31 cellular contexts compared by ENCODE assay signal in genomic region chr3:8313591-8314298, GRCh38.
"Had no signal": no experiment of that assay in that cellular context is flagged by ENCODE, and none has a peak within 500 bp of the region (broad histone marks: within the 10 kb centered on the region; RNA-seq: fewer than 3 reads in every experiment).

No MANE protein-coding gene starts in this region.

- DNase-seq: activated CD4-positive, alpha-beta memory T cell treated with anti-CD3 and anti-CD28 coated beads, Interleukin-2, amount 10 ng/mL, durations not matched to agents 7 days and 5 days; activated CD4-positive, alpha-beta T cell treated with anti-CD3 and anti-CD28 coated beads for 1 hour; activated CD4-positive, alpha-beta T cell treated with anti-CD3 and anti-CD28 coated beads, Interleukin-2, amount 10 ng/mL, durations not matched to agents 7 days and 5 days; activated gamma-delta T cell treated with Interleukin-2 at 50 U/mL for 16 hours; activated naive CD4-positive, alpha-beta T cell treated with anti-CD3 and anti-CD28 coated beads, Interleukin-2, amount 50 U/mL, for 16 hours; activated T-cell treated with anti-CD3 and anti-CD28 coated beads, Interleukin-2, amount 50 U/mL, for 4 hours; amniotic stem cell; brain microvascular endothelial cell; central memory CD4-positive, alpha-beta T cell; esophagus squamous epithelium; foreskin melanocyte; heart right ventricle; kidney glomerular epithelial cell; left lung; lower lobe of right lung; mesenchymal stem cell; mucosa of descending colon; stimulated activated CD4-positive, alpha-beta T cell treated with anti-CD3 and anti-CD28 coated beads, Interleukin-1b, Interleukin-23, amount 100 ng/mL, for 48 hours; stimulated activated CD4-positive, alpha-beta T cell treated with anti-CD3 and anti-CD28 coated beads, Interleukin-4, amount 100 ng/mL, for 4 hours; stimulated activated CD8-positive, alpha-beta memory T cell treated with anti-CD3 and anti-CD28 coated beads, Interleukin-4, amount 100 ng/mL, for 48 hours; stimulated activated naive CD8-positive, alpha-beta T cell treated with anti-CD3 and anti-CD28 coated beads, Interleukin-15, amount 100 ng/mL, for 72 hours; T-helper 2 cell; thyroid gland; upper lobe of right lung had no signal

- H3K36me3 ChIP-seq: brain microvascular endothelial cell, esophagus squamous epithelium, heart right ventricle, left lung, lower lobe of right lung, neutrophil, prostate gland, thyroid gland, upper lobe of right lung had no signal

- H3K4me2 ChIP-seq: smooth muscle cell had no signal

- H3K9me3 ChIP-seq: esophagus squamous epithelium, left lung, lower lobe of right lung, mucosa of descending colon, neutrophil, prostate gland, thyroid gland, upper lobe of right lung had no signal

- H3K4me1 ChIP-seq: esophagus squamous epithelium, left lung, lower lobe of right lung, prostate gland, thyroid gland, upper lobe of right lung had no signal

- H3K27ac ChIP-seq: brain microvascular endothelial cell, esophagus squamous epithelium, heart right ventricle, left lung, lower lobe of right lung, neutrophil, prostate gland, thyroid gland, upper lobe of right lung had no signal

- H3K27me3 ChIP-seq: brain microvascular endothelial cell, esophagus squamous epithelium, heart right ventricle, left lung, neutrophil, thyroid gland, upper lobe of right lung had no signal

- FAIRE-seq: astrocyte had no signal

- ATAC-seq: activated T-cell treated with anti-CD3 and anti-CD28 coated beads, Interleukin-2, amount 50 U/mL, for 4 hours; activated T-helper 17 cell treated with anti-CD3 and anti-CD28 coated beads, Interleukin-2, amount 50 U/mL, for 72 hours; heart right ventricle; left lung; lower lobe of right lung; mucosa of descending colon; stimulated activated memory B cell treated with anti-CD40 and anti-IgM and Interleukin-4, amounts not matched to agents 10 μg/mL and 1 μg/mL and 100 μg/mL, for 72 hours; stimulated activated naive CD8-positive, alpha-beta T cell treated with anti-CD3 and anti-CD28 coated beads, Interleukin-15, amount 100 ng/mL, for 72 hours; upper lobe of right lung; WTC11 had no signal

- H3K4me3 ChIP-seq: esophagus squamous epithelium, heart right ventricle, left lung, lower lobe of right lung, mucosa of descending colon, prostate gland, smooth muscle cell, thyroid gland, upper lobe of right lung had no signal
